Comparison of ENCODE assay signal across 1 cellular context in the genomic region with DNA sequence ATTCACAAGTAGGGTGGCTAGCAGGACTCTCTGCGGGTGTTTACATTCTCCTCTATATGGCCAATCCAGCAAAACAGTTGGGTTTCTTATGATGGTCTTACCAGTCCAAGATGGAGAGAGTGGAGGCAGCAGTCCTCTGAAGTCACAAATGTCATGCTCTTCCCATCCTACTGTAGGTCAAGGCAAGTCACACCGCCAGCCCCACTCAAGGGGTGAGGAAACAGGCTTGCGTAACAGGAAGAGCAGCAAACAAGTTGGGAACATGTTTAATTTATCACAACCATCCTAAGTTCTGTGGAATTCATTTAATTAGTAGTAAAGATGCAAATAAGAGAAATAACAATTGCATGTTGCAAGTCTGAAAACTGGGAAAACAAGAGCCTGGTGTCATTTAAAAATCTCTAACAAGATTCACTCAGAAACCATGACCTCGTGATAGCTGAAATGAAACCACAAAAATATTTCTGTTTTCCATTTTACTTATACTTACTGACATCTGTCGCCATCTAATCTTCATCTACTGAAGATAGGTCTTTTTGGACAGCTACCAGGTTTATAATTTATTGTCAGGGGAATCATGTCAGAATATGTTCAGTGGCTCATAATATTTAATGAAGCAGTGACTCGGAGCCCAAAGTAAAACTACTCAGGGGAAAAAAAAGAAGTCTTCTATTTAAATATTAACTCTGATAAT.
TF ChIP-seq lines count a peak whose summit lies in the region.

No MANE protein-coding gene starts in this region.

TF ChIP-seq in SK-N-SH treated with all-trans-retinoic acid at 6 μM for 48 hours, 23 proteins besides CTCF, POLR2A, EP300 and RAD21 (continued from another document):
- no peak for TF ChIP-seq TSHZ2 (CRISPR knock-in tag; IDR thresholded peaks at IDR 0.05)
TF ChIP-seq in SK-N-SH treated with all-trans-retinoic acid at 6 μM for 48 hours: peak in this region for 6.
